31 cellular contexts compared by ENCODE assay signal in the genomic region with DNA sequence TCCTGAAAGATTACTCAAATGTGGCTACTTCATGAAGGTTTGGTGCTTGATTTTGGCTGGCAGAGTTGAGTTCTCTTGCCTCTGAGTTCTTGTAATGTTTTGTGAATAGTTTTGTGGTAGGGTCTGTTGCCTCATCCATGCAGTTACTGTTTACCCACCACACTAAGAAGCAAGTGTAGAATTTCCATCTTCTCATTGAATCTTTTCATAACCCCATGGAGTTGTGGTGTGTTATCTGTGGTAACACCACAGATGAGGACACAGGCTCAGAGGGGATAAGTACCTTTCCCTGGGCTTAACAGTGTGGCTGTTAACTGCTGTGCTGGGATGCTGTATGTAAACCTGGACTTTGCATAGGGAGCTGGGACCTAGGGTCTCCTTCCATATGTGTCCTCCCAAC.
A peak's percentile ranks its signal among the peaks of the same experiment; 100 is the strongest.
DNase-seq lines count a peak whose midpoint lies in the region; ATAC-seq and TF ChIP-seq lines count a peak whose summit lies in the region.
"Had no signal": no experiment of that assay in that cellular context is flagged by ENCODE, and none has a peak within 500 bp of the region (broad histone marks: within the 10 kb centered on the region; RNA-seq: fewer than 3 reads in every experiment).

No MANE protein-coding gene starts in this region.

- no peak overlapping the region for H2BK12ac ChIP-seq in H9 (ENCODE audit: insufficient read length, low read depth, low read length)

- H3K23me2 ChIP-seq in H9 (ENCODE audit: insufficient read length, low read depth, low read length, poor library complexity, severe bottlenecking) = no peaks in the 10 kb centered on the region

- no peak overlapping the region for H3K4ac ChIP-seq in H9 (ENCODE audit: low read depth, low read length)

- H4K91ac ChIP-seq in H9 (ENCODE audit: insufficient read length, low read depth, low read length) = no peak overlapping the region

- H3K4me1 ChIP-seq in H9 (ENCODE audit: insufficient read depth, low read length) (no peaks in the 10 kb centered on the region), neural progenitor cell (peaks cover 6% of the 10 kb centered on the region), upper lobe of right lung (no peaks in the 10 kb centered on the region)
- H3K4me1 ChIP-seq: SJCRH30 had no signal

- H3F3A ChIP-seq in neural progenitor cell (ENCODE audit: low read depth) = no peaks in the 10 kb centered on the region

- H2BK15ac ChIP-seq in H9 (ENCODE audit: low read depth, low read length) = no peak overlapping the region

- no peak overlapping the region for H3K56ac ChIP-seq in H9 (ENCODE audit: insufficient read length, low read depth, low read length)

- no peak overlapping the region for H3T11ph ChIP-seq in H9 (ENCODE audit: low read length)

- H3K36me3 ChIP-seq in neural progenitor cell = no peaks in the 10 kb centered on the region
- no peaks in the 10 kb centered on the region for H3K36me3 ChIP-seq in upper lobe of right lung
- H3K36me3 ChIP-seq: heart right ventricle, prostate gland, right lobe of liver, SJCRH30, spleen, transverse colon had no signal

- no peak overlapping the region for H2BK120ac ChIP-seq in H9 (ENCODE audit: low read depth, low read length, poor library complexity, severe bottlenecking)

- H3K23ac ChIP-seq in H9 (ENCODE audit: insufficient read length, low read depth, low read length) = no peak overlapping the region

- no peak overlapping the region for H3K27ac ChIP-seq in H9 (ENCODE audit: insufficient read length, low read depth, low read length)
- H3K27ac ChIP-seq in neural progenitor cell = no peak overlapping the region
- H3K27ac ChIP-seq in upper lobe of right lung = no peak overlapping the region
- H3K27ac ChIP-seq: 22Rv1, body of pancreas, dorsolateral prefrontal cortex, heart right ventricle, prostate gland, right lobe of liver, SJCRH30, spleen, transverse colon, VCaP had no signal

- no peaks in the 10 kb centered on the region for H3K27me3 ChIP-seq in H9 (ENCODE audit: insufficient read depth, low read length)
- no peaks in the 10 kb centered on the region for H3K27me3 ChIP-seq in neural progenitor cell
- H3K27me3 ChIP-seq in upper lobe of right lung = no peaks in the 10 kb centered on the region
- H3K27me3 ChIP-seq: body of pancreas, dorsolateral prefrontal cortex, heart right ventricle, right lobe of liver, SJCRH30, spleen, transverse colon had no signal

- H3K14ac ChIP-seq in H9 (ENCODE audit: insufficient read depth, low read length) = no peak overlapping the region

- H3K79me1 ChIP-seq in H9 (ENCODE audit: insufficient read depth, low read depth, low read length, poor library complexity, severe bottlenecking) = no peaks in the 10 kb centered on the region

- peak overlapping the region; percentile 17 for H3K18ac ChIP-seq in H9 (ENCODE audit: insufficient read length, low read depth, low read length)

- no peak for TF ChIP-seq CTCF in H9 (conservative IDR thresholded peaks at IDR 0.05)
- no peak for TF ChIP-seq CTCF in neural progenitor cell (IDR thresholded peaks at IDR 0.05)
- no peak for TF ChIP-seq CTCF in upper lobe of right lung (IDR thresholded peaks at IDR 0.05)

- H3K4me2 ChIP-seq in H9 (ENCODE audit: insufficient read depth, insufficient read length, low read length) (no peak overlapping the region), neural progenitor cell (no peak overlapping the region)

- no peak overlapping the region for H3K9ac ChIP-seq in H9 (ENCODE audit: extremely low read depth, insufficient read length, low read length)
- no peak overlapping the region for H3K9ac ChIP-seq in neural progenitor cell

- H3K27me3 Mint-ChIP-seq in H9 (ENCODE audit: low read depth) (no peaks in the 10 kb centered on the region), neural progenitor cell (ENCODE audit: insufficient read depth, low read depth) (no peaks in the 10 kb centered on the region)
- no peaks in the 10 kb centered on the region for H3K27me3 Mint-ChIP-seq in activated T-helper 17 cell treated with anti-CD3 and anti-CD28 coated beads, Interleukin-2, amount 50 U/mL, for 72 hours
- H3K27me3 Mint-ChIP-seq: activated CD4-positive, alpha-beta T cell treated with anti-CD3 and anti-CD28 coated beads for 36 hours; activated naive CD8-positive, alpha-beta T cell treated with anti-CD3 and anti-CD28 coated beads, Interleukin-2, amount 50 U/mL, for 24 hours had no signal

- no peak overlapping the region for H2AK5ac ChIP-seq in H9 (ENCODE audit: insufficient read length, low read length)

- H2AFZ ChIP-seq in H9 (ENCODE audit: low read length) = no peak overlapping the region
- H2AFZ ChIP-seq in neural progenitor cell (replicated peaks) = no peak overlapping the region

- H4K8ac ChIP-seq in H9 (replicated peaks; ENCODE audit: insufficient read length, low read depth, low read length) = no peak overlapping the region

- H4K5ac ChIP-seq in H9 (ENCODE audit: insufficient read length, low read depth, low read length) = no peak overlapping the region

- DNase-seq in NCI-H2107 treated with DMSO at 0.1 percent for 48 hours (lab: John Stamatoyannopoulos, UW; ENCODE audit: unreplicated experiment) (peak; percentile 45), NCI-H2107 (lab: John Stamatoyannopoulos, UW) (no peak), H9 (no peak), neural progenitor cell (ENCODE audit: low spot score) (no peak), upper lobe of right lung (no peak)
- DNase-seq in central memory CD4-positive, alpha-beta T cell = no peak
- DNase-seq: activated gamma-delta T cell treated with Interleukin-2 at 50 U/mL for 16 hours; activated naive CD8-positive, alpha-beta T cell treated with anti-CD3 and anti-CD28 coated beads, Interleukin-2, amount 50 U/mL, for 24 hours; body of pancreas; dorsolateral prefrontal cortex; foreskin melanocyte; GOT3; heart right ventricle; Karpas-422; kidney; NCI-H1436; NCI-H2081 treated with DMSO at 0.1 percent for 48 hours; NCI-H748 treated with DMSO at 0.1 percent for 48 hours; right lobe of liver; spleen; SW 1271; T-helper 9 cell; transverse colon had no signal

- no peak overlapping the region for H3K4me3 ChIP-seq in neural progenitor cell
- no peak overlapping the region for H3K4me3 ChIP-seq in upper lobe of right lung
- H3K4me3 ChIP-seq: body of pancreas, dorsolateral prefrontal cortex, heart right ventricle, prostate gland, right lobe of liver, SJCRH30, spleen, transverse colon had no signal

- H3K9me3 ChIP-seq in H9 (ENCODE audit: control insufficient read depth, low read depth, low read length) (no peaks in the 10 kb centered on the region), neural progenitor cell (ENCODE audit: low read depth) (no peaks in the 10 kb centered on the region), upper lobe of right lung (no peaks in the 10 kb centered on the region)
- H3K9me3 ChIP-seq: body of pancreas, prostate gland, right lobe of liver, SJCRH30, transverse colon had no signal

- no peak overlapping the region for H2BK20ac ChIP-seq in H9 (ENCODE audit: low read depth, low read length, poor library complexity, severe bottlenecking)

- no peaks in the 10 kb centered on the region for H3K9me3 Mint-ChIP-seq in H9
- H3K9me3 Mint-ChIP-seq in activated T-helper 17 cell treated with anti-CD3 and anti-CD28 coated beads, Interleukin-2, amount 50 U/mL, for 72 hours = no peaks in the 10 kb centered on the region
- H3K9me3 Mint-ChIP-seq in neural progenitor cell = peaks cover 3% of the 10 kb centered on the region
- H3K9me3 Mint-ChIP-seq: activated naive CD8-positive, alpha-beta T cell treated with anti-CD3 and anti-CD28 coated beads, Interleukin-2, amount 50 U/mL, for 24 hours had no signal

- no peak overlapping the region for H2BK5ac ChIP-seq in H9 (ENCODE audit: insufficient read length, low read length)

- H3K79me2 ChIP-seq in H9 (ENCODE audit: insufficient read depth, low read length) (no peaks in the 10 kb centered on the region), neural progenitor cell (ENCODE audit: low read depth) (no peaks in the 10 kb centered on the region)

- H3K4me1 Mint-ChIP-seq in H9 (peaks cover 3 to 4% of the 10 kb centered on the region in 2 experiments; a peak in 3 of 4 replicates), neural progenitor cell (peaks cover 18% of the 10 kb centered on the region)
- peaks cover 21% of the 10 kb centered on the region for H3K4me1 Mint-ChIP-seq in activated T-helper 17 cell treated with anti-CD3 and anti-CD28 coated beads, Interleukin-2, amount 50 U/mL, for 72 hours
- H3K4me1 Mint-ChIP-seq: mesothelial cell of epicardium had no signal

- peak; percentile 5 for ATAC-seq in activated T-helper 17 cell treated with anti-CD3 and anti-CD28 coated beads, Interleukin-2, amount 50 U/mL, for 72 hours (replicated peaks)
- ATAC-seq in upper lobe of right lung (no peak), HG03025 (IDR thresholded peaks at IDR 0.05; ENCODE audit: low FRiP score, unreplicated experiment) (no peak)
- ATAC-seq: right lobe of liver had no signal

- intact Hi-C loops in upper lobe of right lung (cut with DNase I) = no loop called here

- H3K36me3 Mint-ChIP-seq in H9 (ENCODE audit: insufficient read depth in 1 of 3, low read depth in 3 of 3) (no peaks in the 10 kb centered on the region), neural progenitor cell (no peaks in the 10 kb centered on the region)
- H3K36me3 Mint-ChIP-seq in activated T-helper 17 cell treated with anti-CD3 and anti-CD28 coated beads, Interleukin-2, amount 50 U/mL, for 72 hours (ENCODE audit: low read depth) = no peaks in the 10 kb centered on the region
- H3K36me3 Mint-ChIP-seq: mesothelial cell of epicardium had no signal

- H3K4me3 Mint-ChIP-seq in H9 (no peak overlapping the region), neural progenitor cell (no peak overlapping the region)
- no peak overlapping the region for H3K4me3 Mint-ChIP-seq in activated T-helper 17 cell treated with anti-CD3 and anti-CD28 coated beads, Interleukin-2, amount 50 U/mL, for 72 hours
- H3K4me3 Mint-ChIP-seq: activated CD4-positive, alpha-beta T cell treated with anti-CD3 and anti-CD28 coated beads for 36 hours; activated naive CD8-positive, alpha-beta T cell treated with anti-CD3 and anti-CD28 coated beads, Interleukin-2, amount 50 U/mL, for 24 hours; mesothelial cell of epicardium had no signal

- H3K27ac Mint-ChIP-seq in H9 (peak overlapping the region in 1 of 3 experiments; percentile 22; a peak in 1 of 7 replicates), neural progenitor cell (peak overlapping the region; percentile 46)
- H3K27ac Mint-ChIP-seq in activated T-helper 17 cell treated with anti-CD3 and anti-CD28 coated beads, Interleukin-2, amount 50 U/mL, for 72 hours = peak overlapping the region; percentile 36
- H3K27ac Mint-ChIP-seq: activated naive CD8-positive, alpha-beta T cell treated with anti-CD3 and anti-CD28 coated beads, Interleukin-2, amount 50 U/mL, for 24 hours; mesothelial cell of epicardium had no signal

- no peaks in the 10 kb centered on the region for H4K20me1 ChIP-seq in H9 (ENCODE audit: control insufficient read depth, insufficient read depth, insufficient read length)
- H4K20me1 ChIP-seq in neural progenitor cell (ENCODE audit: low read depth) = no peaks in the 10 kb centered on the region
